Comparison of ENCODE assay signal across 21 cellular contexts in genomic region chr20:14691994-14692393, GRCh38.
A peak's percentile ranks its signal among the peaks of the same experiment; 100 is the strongest.
DNase-seq lines count a peak whose midpoint lies in the region; ATAC-seq, FAIRE-seq and TF ChIP-seq lines count a peak whose summit lies in the region.
"Had no signal": no experiment of that assay in that cellular context is flagged by ENCODE, and none has a peak within 500 bp of the region (broad histone marks: within the 10 kb centered on the region; RNA-seq: fewer than 3 reads in every experiment).

No MANE protein-coding gene starts in this region.

- no peaks in the 10 kb centered on the region for H4K20me1 ChIP-seq in PC-3 (ENCODE audit: low read length)
- H4K20me1 ChIP-seq: BLaER1 treated with 17β-estradiol and CSF1 and Interleukin-3, amounts not matched to agents 10 nM and 100 nM had no signal

- H2AFZ ChIP-seq in PC-3 (ENCODE audit: low read length), result no peak overlapping the region

- DNase-seq in A549 (ENCODE audit: low read depth in 1 of 2, low spot score in 1 of 2) (no peak), PC-3 (peak; percentile 41), hippocampal formation (lab: John Stamatoyannopoulos, UW) (no peak), DMS153 (lab: John Stamatoyannopoulos, UW) (no peak), small intestine (no peak)
- no peak for DNase-seq in activated CD4-positive, alpha-beta T cell treated with anti-CD3 and anti-CD28 coated beads for 1 hour
- DNase-seq: 8988T; HCEC 1CT; KG1; NCI-H1092; NCI-H1694; NCI-H2107; NCI-H345; NK-92 treated with Interleukin-12 subunit alpha and Interleukin-12 subunit beta, amount 100 ng/mL, for 24 hours; OCI-M1; SJCRH30; SW 1271 had no signal

- H3K4me1 ChIP-seq in A549 (no peaks in the 10 kb centered on the region), PC-3 (ENCODE audit: insufficient read depth, low read length) (no peaks in the 10 kb centered on the region), small intestine (ENCODE audit: control insufficient read depth in 2 of 2, insufficient read depth in 1 of 2, low read depth in 1 of 2, low read length in 1 of 2) (no peaks in the 10 kb centered on the region)
- H3K4me1 ChIP-seq: BLaER1 treated with 17β-estradiol and CSF1 and Interleukin-3, amounts not matched to agents 10 nM and 100 nM; SJCRH30 had no signal

- H3K4me3 ChIP-seq in A549 (no peak overlapping the region), PC-3 (ENCODE audit: low read length) (no peak overlapping the region), small intestine (ENCODE audit: low read depth in 1 of 2, low read length in 2 of 2) (no peak overlapping the region)
- H3K4me3 ChIP-seq: BLaER1 treated with 17β-estradiol and CSF1 and Interleukin-3, amounts not matched to agents 10 nM and 100 nM; SJCRH30 had no signal

- TF ChIP-seq CTCF in A549 (IDR thresholded peaks at IDR 0.05), result no peak
- no peak for TF ChIP-seq CTCF in PC-3 (conservative IDR thresholded peaks at IDR 0.05; ENCODE audit: low read depth, low read length)

- no peak for TF ChIP-seq POLR2A in A549 (IDR thresholded peaks at IDR 0.05; ENCODE audit: low read length)

- no peak for TF ChIP-seq EP300 in A549 (IDR thresholded peaks at IDR 0.05)

- 60% methylated on average over 3 of the region's 3 CpGs for WGBS in A549 (ENCODE audit: missing lambda C conversion rate)
- WGBS in small intestine, 3 donors, result 72 to 84% (median 79%) methylated on average over 3 of the region's 3 CpGs

- H3F3A ChIP-seq in PC-3 (ENCODE audit: low read length, unreplicated experiment), result no peaks in the 10 kb centered on the region

- H3K9ac ChIP-seq in PC-3 (ENCODE audit: low read length), result no peak overlapping the region
- H3K9ac ChIP-seq: BLaER1 treated with 17β-estradiol and CSF1 and Interleukin-3, amounts not matched to agents 10 nM and 100 nM had no signal

- FAIRE-seq in A549 (lab: Jason Lieb, UNC) (peak; percentile 28), small intestine (lab: Jason Lieb, UNC) (no peak)

- H3K36me3 ChIP-seq in PC-3 (ENCODE audit: low read depth, low read length) (no peaks in the 10 kb centered on the region), small intestine (ENCODE audit: control insufficient read depth in 2 of 2, insufficient read depth in 2 of 2, low read length in 2 of 2) (no peaks in the 10 kb centered on the region)
- H3K36me3 ChIP-seq: BLaER1 treated with 17β-estradiol and CSF1 and Interleukin-3, amounts not matched to agents 10 nM and 100 nM; SJCRH30 had no signal

- BruUV-seq in PC-3 (replicated peaks; lab: Mats Ljungman, UMichigan), result no TSS peak

- H3K27ac ChIP-seq in A549 (no peak overlapping the region), PC-3 (ENCODE audit: low read length) (no peak overlapping the region), small intestine (ENCODE audit: low read depth in 1 of 2, low read length in 1 of 2) (no peak overlapping the region)
- H3K27ac ChIP-seq: BLaER1 treated with 17β-estradiol and CSF1 and Interleukin-3, amounts not matched to agents 10 nM and 100 nM; RWPE1; SJCRH30 had no signal

- TF ChIP-seq RAD21 in A549 (conservative IDR thresholded peaks at IDR 0.05 in 1 of 2, IDR thresholded peaks at IDR 0.05 in 1 of 2), result no peak

- intact Hi-C loops in PC-3 (cut with micrococcal nuclease), result no loop called here

- CTCF ChIA-PET in A549 (lab: Yijun Ruan, JAX), result no interaction called here
- CTCF ChIA-PET in PC-3 (lab: Charles Lee), result no interaction called here

- no peak overlapping the region for H3K4me2 ChIP-seq in A549
- no peak overlapping the region for H3K4me2 ChIP-seq in PC-3 (ENCODE audit: low read length)
- H3K4me2 ChIP-seq: BLaER1 treated with 17β-estradiol and CSF1 and Interleukin-3, amounts not matched to agents 10 nM and 100 nM had no signal

- no peaks in the 10 kb centered on the region for H3K9me2 ChIP-seq in PC-3 (replicated peaks; ENCODE audit: low read length)

- POLR2A ChIA-PET in A549 (lab: Yijun Ruan, JAX) (no interaction called here), PC-3 (lab: Charles Lee; ENCODE audit: unreplicated experiment) (no interaction called here)

- H3K9me3 ChIP-seq in A549, result no peaks in the 10 kb centered on the region
- no peaks in the 10 kb centered on the region for H3K9me3 ChIP-seq in PC-3 (ENCODE audit: low read length)
- no peaks in the 10 kb centered on the region for H3K9me3 ChIP-seq in small intestine (ENCODE audit: control insufficient read depth, low read depth)
- H3K9me3 ChIP-seq: BLaER1 treated with 17β-estradiol and CSF1 and Interleukin-3, amounts not matched to agents 10 nM and 100 nM; SJCRH30 had no signal

- no peaks in the 10 kb centered on the region for H3K79me2 ChIP-seq in PC-3 (ENCODE audit: low read length)

- ATAC-seq in A549 (no peak), GM19025 (IDR thresholded peaks at IDR 0.05; ENCODE audit: low read depth, unreplicated experiment) (peak; percentile 65), GM21723 (IDR thresholded peaks at IDR 0.05; ENCODE audit: unreplicated experiment) (peak; percentile 47), PC-3 (no peak)

- H3K27me3 ChIP-seq in PC-3 (ENCODE audit: low read length) (no peaks in the 10 kb centered on the region), small intestine (ENCODE audit: control insufficient read depth in 2 of 2, insufficient read depth in 2 of 2, low read length in 2 of 2) (no peaks in the 10 kb centered on the region)
- H3K27me3 ChIP-seq: BLaER1 treated with 17β-estradiol and CSF1 and Interleukin-3, amounts not matched to agents 10 nM and 100 nM; SJCRH30 had no signal

TF ChIP-seq in A549, 52 proteins besides CTCF, POLR2A, EP300 and RAD21:
- TF ChIP-seq GATA3 (IDR thresholded peaks at IDR 0.05; ENCODE audit: borderline replicate concordance), result no peak
- no peak for TF ChIP-seq CBX8 (IDR thresholded peaks at IDR 0.05)
- no peak for TF ChIP-seq FOSB (CRISPR knock-in tag; IDR thresholded peaks at IDR 0.05)
- no peak for TF ChIP-seq ZSCAN20 (CRISPR knock-in tag; IDR thresholded peaks at IDR 0.05)
- no peak for TF ChIP-seq EHMT2 (IDR thresholded peaks at IDR 0.05; ENCODE audit: low read depth)
- TF ChIP-seq HMGXB4 (CRISPR knock-in tag; IDR thresholded peaks at IDR 0.05; ENCODE audit: borderline replicate concordance), result no peak
- no peak for TF ChIP-seq FOSL2 (IDR thresholded peaks at IDR 0.05)
- TF ChIP-seq FOSL2 (CRISPR knock-in tag; IDR thresholded peaks at IDR 0.05), result no peak
- no peak for TF ChIP-seq JUNB (IDR thresholded peaks at IDR 0.05)
- TF ChIP-seq SREBF2 (IDR thresholded peaks at IDR 0.05), result no peak
- no peak for TF ChIP-seq TP53 (CRISPR knock-in tag; IDR thresholded peaks at IDR 0.05)
- TF ChIP-seq PBX3 (IDR thresholded peaks at IDR 0.05), result no peak
- TF ChIP-seq ELK1 (IDR thresholded peaks at IDR 0.05; ENCODE audit: low read depth, low read length), result no peak
- TF ChIP-seq RFX5 (IDR thresholded peaks at IDR 0.05), result no peak
- TF ChIP-seq POLR2AphosphoS2 (conservative IDR thresholded peaks at IDR 0.05; ENCODE audit: low read length), result no peak
- no peak for TF ChIP-seq HOXA7 (CRISPR knock-in tag; IDR thresholded peaks at IDR 0.05)
- no peak for TF ChIP-seq MYC (IDR thresholded peaks at IDR 0.05; ENCODE audit: borderline replicate concordance, low read length)
- TF ChIP-seq MAZ (IDR thresholded peaks at IDR 0.05; ENCODE audit: borderline replicate concordance, low read depth, low read length), result no peak
- TF ChIP-seq ZFP36 (IDR thresholded peaks at IDR 0.05; ENCODE audit: borderline replicate concordance, partially characterized antibody), result no peak
- no peak for TF ChIP-seq KDM5A (IDR thresholded peaks at IDR 0.05)
TF ChIP-seq in A549: peak in this region for 0.

Comparison
In these comparisons a context has a peak if more than half of its experiments do, and no peak if none do; other contexts are left out.
1. ATAC-seq: peak in GM19025 (single experiment) and GM21723 (single experiment); none in A549 (0 of 2) and PC-3 (single experiment).